In genomic region chr2:21413082-21413481, GRCh38 we compare ENCODE assay signal across 17 cellular contexts.
"Had no signal": no experiment of that assay in that cellular context is flagged by ENCODE, and none has a peak within 500 bp of the region (broad histone marks: within the 10 kb centered on the region; RNA-seq: fewer than 3 reads in every experiment).

No MANE protein-coding gene starts in this region.

- H3K36me3 Mint-ChIP-seq: activated naive CD4-positive, alpha-beta T cell treated with anti-CD3 and anti-CD28 coated beads, Interleukin-2, amount 50 U/mL, for 24 hours; stimulated activated naive B cell treated with anti-CD40 and anti-IgM and Interleukin-4, amounts not matched to agents 10 μg/mL and 1 μg/mL and 100 μg/mL, for 72 hours; WTC11 had no signal

- H3K4me3 ChIP-seq: adrenal gland, cardiac muscle cell, dorsolateral prefrontal cortex, gastroesophageal sphincter, lung, thyroid gland had no signal

- H3K27ac ChIP-seq: adrenal gland, cardiac muscle cell, dorsolateral prefrontal cortex, gastroesophageal sphincter, parathyroid adenoma, thyroid gland had no signal

- H3K9me3 ChIP-seq: adrenal gland, gastroesophageal sphincter, thyroid gland had no signal

- H3K4me1 Mint-ChIP-seq: activated naive CD4-positive, alpha-beta T cell treated with anti-CD3 and anti-CD28 coated beads, Interleukin-2, amount 50 U/mL, for 24 hours; stimulated activated naive B cell treated with anti-CD40 and anti-IgM and Interleukin-4, amounts not matched to agents 10 μg/mL and 1 μg/mL and 100 μg/mL, for 72 hours had no signal

- H3K27me3 Mint-ChIP-seq: activated CD8-positive, alpha-beta T cell treated with anti-CD3 and anti-CD28 coated beads for 36 hours; activated naive CD4-positive, alpha-beta T cell treated with anti-CD3 and anti-CD28 coated beads, Interleukin-2, amount 50 U/mL, for 24 hours; stimulated activated naive B cell treated with anti-CD40 and anti-IgM and Interleukin-4, amounts not matched to agents 10 μg/mL and 1 μg/mL and 100 μg/mL, for 72 hours had no signal

- H3K36me3 ChIP-seq: adrenal gland, cardiac muscle cell, gastroesophageal sphincter, thyroid gland had no signal

- H3K27ac Mint-ChIP-seq: activated CD8-positive, alpha-beta T cell treated with anti-CD3 and anti-CD28 coated beads for 36 hours; activated naive CD4-positive, alpha-beta T cell treated with anti-CD3 and anti-CD28 coated beads, Interleukin-2, amount 50 U/mL, for 24 hours; stimulated activated naive B cell treated with anti-CD40 and anti-IgM and Interleukin-4, amounts not matched to agents 10 μg/mL and 1 μg/mL and 100 μg/mL, for 72 hours; WTC11 had no signal

- H3K79me2 ChIP-seq: parathyroid adenoma had no signal

- DNase-seq: activated CD4-positive, alpha-beta T cell treated with anti-CD3 and anti-CD28 coated beads for 48 hours; activated CD8-positive, alpha-beta T cell treated with anti-CD3 and anti-CD28 coated beads for 36 hours; activated effector memory CD4-positive, alpha-beta T cell treated with anti-CD3 and anti-CD28 coated beads, Interleukin-2, amount 50 U/mL, for 16 hours; activated T-cell treated with anti-CD3 and anti-CD28 coated beads, Interleukin-2, amount 50 U/mL, for 48 hours; adrenal gland; dorsolateral prefrontal cortex; erythroblast; islet precursor cell; stimulated activated CD4-positive, alpha-beta T cell treated with anti-CD3 and anti-CD28 coated beads, Interleukin-4, amount 100 ng/mL, for 1 hour; stimulated activated naive B cell treated with anti-CD40 and anti-IgM and Interleukin-4, amounts not matched to agents 10 μg/mL and 1 μg/mL and 100 μg/mL, for 72 hours; thyroid gland had no signal

- H3K27me3 ChIP-seq: adrenal gland, cardiac muscle cell, gastroesophageal sphincter, thyroid gland had no signal

- H3K9me3 Mint-ChIP-seq: activated CD8-positive, alpha-beta T cell treated with anti-CD3 and anti-CD28 coated beads for 36 hours had no signal

- ATAC-seq: activated CD8-positive, alpha-beta T cell treated with anti-CD3 and anti-CD28 coated beads for 36 hours; gastroesophageal sphincter; stimulated activated naive B cell treated with anti-CD40 and anti-IgM and Interleukin-4, amounts not matched to agents 10 μg/mL and 1 μg/mL and 100 μg/mL, for 72 hours; WTC11 had no signal

- H3K4me1 ChIP-seq: adrenal gland, gastroesophageal sphincter, parathyroid adenoma, thyroid gland had no signal

- H3K9ac ChIP-seq: parathyroid adenoma had no signal

- H3K4me3 Mint-ChIP-seq: activated CD8-positive, alpha-beta T cell treated with anti-CD3 and anti-CD28 coated beads for 36 hours; activated naive CD4-positive, alpha-beta T cell treated with anti-CD3 and anti-CD28 coated beads, Interleukin-2, amount 50 U/mL, for 24 hours; stimulated activated naive B cell treated with anti-CD40 and anti-IgM and Interleukin-4, amounts not matched to agents 10 μg/mL and 1 μg/mL and 100 μg/mL, for 72 hours; WTC11 had no signal

- H2AFZ ChIP-seq: parathyroid adenoma had no signal
